ENCODE assay signal across 21 cellular contexts in genomic region chr2:45316576-45317338, GRCh38.
"Had no signal": no experiment of that assay in that cellular context is flagged by ENCODE, and none has a peak within 500 bp of the region (broad histone marks: within the 10 kb centered on the region; RNA-seq: fewer than 3 reads in every experiment).

No MANE protein-coding gene starts in this region.

- ATAC-seq: activated T-cell treated with anti-CD3 and anti-CD28 coated beads, Interleukin-2, amount 50 U/mL, for 72 hours; foreskin keratinocyte; stimulated activated naive CD8-positive, alpha-beta T cell treated with anti-CD3 and anti-CD28 coated beads, Interleukin-15, Interleukin-2, amounts not matched to agents 100 U/mL and 50 U/mL, for 24 hours had no signal

- H3K36me3 ChIP-seq: left lung, ovary, prostate gland, right atrium auricular region, tibial artery had no signal

- H3K27me3 ChIP-seq: hepatocyte, left lung, ovary, right atrium auricular region, tibial artery had no signal

- H3K27ac ChIP-seq: foreskin keratinocyte, hepatocyte, left lung, ovary, prostate gland, right atrium auricular region, tibial artery had no signal

- H3K4me3 ChIP-seq: hepatocyte, left lung, lung, ovary, prostate gland, right atrium auricular region, tibial artery had no signal

- DNase-seq: activated CD4-positive, alpha-beta memory T cell treated with anti-CD3 and anti-CD28 coated beads for 36 hours; activated CD4-positive, alpha-beta T cell treated with anti-CD3 and anti-CD28 coated beads for 48 hours; activated effector memory CD4-positive, alpha-beta T cell treated with Interleukin-2 at 50 U/mL for 16 hours; activated naive CD4-positive, alpha-beta T cell treated with anti-CD3 and anti-CD28 coated beads for 36 hours; activated naive CD8-positive, alpha-beta T cell treated with anti-CD3 and anti-CD28 coated beads, Interleukin-2, amount 10 ng/mL, durations not matched to agents 7 days and 5 days; activated T-cell treated with anti-CD3 and anti-CD28 coated beads, Interleukin-2, amount 50 U/mL, for 72 hours; central memory CD4-positive, alpha-beta T cell; effector CD8-positive, alpha-beta T cell; glutamatergic neuron; left lung; ovary; stimulated activated CD4-positive, alpha-beta T cell treated with anti-CD3 and anti-CD28 coated beads, Interleukin-12 subunit alpha, Interleukin-12 subunit beta, amount 100 ng/mL, for 4 hours; stimulated activated CD4-positive, alpha-beta T cell treated with anti-CD3 and anti-CD28 coated beads, Interleukin-4, amount 100 ng/mL, for 4 hours; stimulated activated naive CD8-positive, alpha-beta T cell treated with anti-CD3 and anti-CD28 coated beads, Interleukin-15, Interleukin-2, amounts not matched to agents 100 U/mL and 50 U/mL, for 24 hours; substantia nigra; tibial artery had no signal

- H2AFZ ChIP-seq: hepatocyte had no signal

- H3K4me2 ChIP-seq: hepatocyte had no signal

- H3K4me1 ChIP-seq: foreskin keratinocyte, left lung, prostate gland, right atrium auricular region, tibial artery had no signal

- H3K9me3 ChIP-seq: left lung, ovary, prostate gland, tibial artery had no signal

- H3K79me2 ChIP-seq: hepatocyte had no signal
